In the genomic region with DNA sequence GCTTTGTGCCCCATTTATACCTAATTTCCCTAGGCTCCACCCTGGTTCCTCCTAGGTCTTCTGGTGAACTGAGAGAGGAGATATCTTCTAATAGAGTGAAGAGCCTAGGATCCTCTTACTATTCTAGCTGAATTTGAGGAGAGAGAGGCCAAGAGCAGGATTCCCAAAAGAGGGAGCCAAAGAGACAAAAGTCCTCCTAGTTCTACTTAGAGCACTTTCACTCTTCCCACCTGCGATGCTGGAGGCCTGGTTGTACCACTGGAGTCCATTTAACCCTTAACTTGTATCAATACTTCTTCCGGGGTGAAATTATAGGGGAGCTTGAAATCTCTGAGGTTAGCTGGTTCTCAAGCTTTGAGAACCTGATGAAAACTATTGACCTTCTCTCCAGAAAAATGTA, we compare ENCODE assay signal across 1 cellular context.
TF ChIP-seq lines count a peak whose summit lies in the region.

No MANE protein-coding gene starts in this region.

TF ChIP-seq in K562, 482 proteins besides CTCF, POLR2A, EP300 and RAD21:
- TF ChIP-seq, protein P1, sequence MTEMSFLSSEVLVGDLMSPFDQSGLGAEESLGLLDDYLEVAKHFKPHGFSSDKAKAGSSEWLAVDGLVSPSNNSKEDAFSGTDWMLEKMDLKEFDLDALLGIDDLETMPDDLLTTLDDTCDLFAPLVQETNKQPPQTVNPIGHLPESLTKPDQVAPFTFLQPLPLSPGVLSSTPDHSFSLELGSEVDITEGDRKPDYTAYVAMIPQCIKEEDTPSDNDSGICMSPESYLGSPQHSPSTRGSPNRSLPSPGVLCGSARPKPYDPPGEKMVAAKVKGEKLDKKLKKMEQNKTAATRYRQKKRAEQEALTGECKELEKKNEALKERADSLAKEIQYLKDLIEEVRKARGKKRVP (CRISPR knock-in tag; IDR thresholded peaks at IDR 0.05), result no peak
- TF ChIP-seq, protein P2, sequence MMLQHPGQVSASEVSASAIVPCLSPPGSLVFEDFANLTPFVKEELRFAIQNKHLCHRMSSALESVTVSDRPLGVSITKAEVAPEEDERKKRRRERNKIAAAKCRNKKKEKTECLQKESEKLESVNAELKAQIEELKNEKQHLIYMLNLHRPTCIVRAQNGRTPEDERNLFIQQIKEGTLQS (IDR thresholded peaks at IDR 0.05), result no peak
- TF ChIP-seq, protein P2 (CRISPR knock-in tag; conservative IDR thresholded peaks at IDR 0.05), result no peak
- no peak for TF ChIP-seq CBFB (CRISPR knock-in tag; IDR thresholded peaks at IDR 0.05)
- no peak for TF ChIP-seq ZNF41 (CRISPR knock-in tag; conservative IDR thresholded peaks at IDR 0.05)
- TF ChIP-seq SAP30 (IDR thresholded peaks at IDR 0.05; ENCODE audit: borderline replicate concordance, insufficient read depth, low read depth, low read length, poor library complexity, severe bottlenecking), result no peak
- no peak for TF ChIP-seq CSDE1 (IDR thresholded peaks at IDR 0.05)
- TF ChIP-seq SMC3 (conservative IDR thresholded peaks at IDR 0.05; ENCODE audit: insufficient read depth, low read depth, low read length), result 0 out of 2 replicates have a peak, but pooled peaks have one; percentile 15
- TF ChIP-seq CC2D1A (IDR thresholded peaks at IDR 0.05), result no peak
